Comparison of ENCODE assay signal across 8 cellular contexts in the genomic region with DNA sequence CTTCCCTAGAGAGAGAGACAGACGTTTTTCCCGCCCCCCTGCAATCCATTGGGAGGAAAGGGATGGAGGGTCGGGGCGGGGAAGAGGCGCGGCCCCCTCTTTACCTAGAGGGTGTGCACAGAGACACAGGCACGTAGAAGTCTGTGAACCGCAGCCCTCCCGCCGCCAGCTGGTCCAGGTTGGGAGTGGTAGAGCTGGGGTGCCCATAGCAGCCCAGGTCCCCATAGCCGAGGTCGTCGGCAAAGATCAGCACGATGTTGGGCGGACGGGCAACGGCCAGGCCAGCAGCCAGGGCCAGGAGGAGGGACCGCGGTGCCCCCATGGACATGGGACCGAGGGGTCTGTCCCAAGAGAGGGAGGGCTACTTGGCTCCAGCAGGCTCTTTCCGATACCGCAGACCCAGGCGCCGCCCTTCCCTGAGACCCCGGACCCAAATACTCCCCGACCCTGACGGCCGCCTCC. TPM values are rescaled to one million over a fixed set of nuclear protein-coding genes. Genes with fewer than 3 reads are reported as not detected.
DNase-seq lines count a peak whose midpoint lies in the region; ATAC-seq and TF ChIP-seq lines count a peak whose summit lies in the region.

No MANE protein-coding gene starts in this region.

- 6% methylated on average over 28 of the region's 28 CpGs for WGBS in HUES64

- H3K9ac ChIP-seq in HUES64 (ENCODE audit: low read depth, low read length), result peak overlapping the region; percentile 37; the same call in 1 of the 2 replicates
- H3K9ac ChIP-seq in iPS-20b (ENCODE audit: low read depth, low read length), result peak overlapping the region; percentile 59; the same call in 1 of the 2 replicates

- H3K27me3 ChIP-seq in HUES64 (ENCODE audit: insufficient read depth, low read length) (peaks cover 8% of the 10 kb centered on the region), ascending aorta (no peaks in the 10 kb centered on the region), iPS-20b (ENCODE audit: insufficient read depth, low read length) (peaks cover 6% of the 10 kb centered on the region)

- H3K9me3 ChIP-seq in HUES64 (ENCODE audit: insufficient read depth, low read depth, low read length) (no peaks in the 10 kb centered on the region), ascending aorta (no peaks in the 10 kb centered on the region), iPS-20b (ENCODE audit: insufficient read depth, low read depth, low read length) (no peaks in the 10 kb centered on the region)

- H3K36me3 ChIP-seq in HUES64 (ENCODE audit: insufficient read depth, low read length) (no peaks in the 10 kb centered on the region), ascending aorta (no peaks in the 10 kb centered on the region), iPS-20b (ENCODE audit: insufficient read depth, low read depth, low read length) (no peaks in the 10 kb centered on the region)

- H3K4me3 ChIP-seq in HUES64 (ENCODE audit: low read length), result peak overlapping the region; percentile 81
- peak overlapping the region; percentile 63 to 67 for H3K4me3 ChIP-seq in ascending aorta
- H3K4me3 ChIP-seq in iPS-20b (ENCODE audit: low read length), result peak overlapping the region; percentile 83

- H3K4me1 ChIP-seq in HUES64 (ENCODE audit: insufficient read depth, low read length) (0 out of 2 replicates have a peak, but pooled peaks cover 4% of the 10 kb centered on the region), ascending aorta (peaks cover 4 to 12% of the 10 kb centered on the region in 2 donors), iPS-20b (ENCODE audit: insufficient read depth, low read length) (peaks cover 6% of the 10 kb centered on the region)

- intact Hi-C loops in ascending aorta (cut with DNase I), result loop anchor here (5.0 kb wide), 3 partner anchors 100 to 775 kb away; a partner anchor contains a TSS

- no peak for TF ChIP-seq CTCF in ascending aorta (IDR thresholded peaks at IDR 0.05)

- H3K27ac ChIP-seq in HUES64 (ENCODE audit: low read depth, low read length) (no peak overlapping the region), ascending aorta (peak overlapping the region; percentile 46 to 84), iPS-20b (ENCODE audit: low read length) (no peak overlapping the region)

- DNase-seq in NCI-H748 (lab: John Stamatoyannopoulos, UW; ENCODE audit: unreplicated experiment), result peak; percentile 37
- DNase-seq in NCI-H748 treated with DMSO at 0.1 percent for 48 hours (lab: John Stamatoyannopoulos, UW), result no peak
- DNase-seq in ascending aorta (ENCODE audit: low spot score in 2 of 2), result no peak
- DNase-seq in stimulated activated naive CD8-positive, alpha-beta T cell treated with anti-CD3 and anti-CD28 coated beads, Interleukin-15, Interleukin-2, amounts not matched to agents 100 U/mL and 50 U/mL, for 24 hours, result peak; percentile 38
- DNase-seq in NCI-H1417 treated with DMSO at 0.1 percent for 48 hours (lab: John Stamatoyannopoulos, UW), result no peak

- ATAC-seq in stimulated activated naive CD8-positive, alpha-beta T cell treated with anti-CD3 and anti-CD28 coated beads, Interleukin-15, Interleukin-2, amounts not matched to agents 100 U/mL and 50 U/mL, for 24 hours, result no peak
- no peak for ATAC-seq in HG03095 (IDR thresholded peaks at IDR 0.05; ENCODE audit: unreplicated experiment)

RNA-seq across cellular contexts. Expression of a gene that starts 0.5 kb away (rescaled TPM):
- polyA plus RNA-seq in HUES64 (2013, experiment 1 of 2), result 7.8 TPM
- 10.2 TPM for polyA plus RNA-seq in HUES64 (2013, experiment 2 of 2)
- 111 TPM for total RNA-seq in ascending aorta

RNA-seq across cellular contexts. Expression of a gene that starts 26.9 kb away (rescaled TPM):
- 2.6 TPM for polyA plus RNA-seq in HUES64 (2013, experiment 1 of 2)
- 1.8 TPM for polyA plus RNA-seq in HUES64 (2013, experiment 2 of 2)
- not detected for total RNA-seq in ascending aorta

RNA-seq across cellular contexts. Expression of a gene that starts 44.8 kb away (rescaled TPM):
- polyA plus RNA-seq in HUES64 (2013, experiment 1 of 2), result 35.6 TPM
- 32.7 TPM for polyA plus RNA-seq in HUES64 (2013, experiment 2 of 2)
- 82.4 TPM for total RNA-seq in ascending aorta

RNA-seq across cellular contexts. Expression of a gene that starts 45.1 kb away (rescaled TPM):
- polyA plus RNA-seq in HUES64 (2013, experiment 1 of 2), result 4.0 TPM
- polyA plus RNA-seq in HUES64 (2013, experiment 2 of 2), result 5.1 TPM
- 128 TPM for total RNA-seq in ascending aorta

RNA-seq across cellular contexts. Expression of a gene that starts 49.3 kb away (rescaled TPM):
- polyA plus RNA-seq in HUES64 (2013, experiment 1 of 2), result 22.8 TPM
- 17.6 TPM for polyA plus RNA-seq in HUES64 (2013, experiment 2 of 2)
- total RNA-seq in ascending aorta, result 0.43 TPM

Comparison
In these comparisons a context has a peak if more than half of its experiments do, and no peak if none do; other contexts are left out.
1. DNase-seq: peak in NCI-H748 (single experiment) and stimulated activated naive CD8-positive, alpha-beta T cell treated with anti-CD3 and anti-CD28 coated beads, Interleukin-15, Interleukin-2, amounts not matched to agents 100 U/mL and 50 U/mL, for 24 hours (single experiment); none in NCI-H748 treated with DMSO at 0.1 percent for 48 hours (single experiment), ascending aorta (0 of 2) and NCI-H1417 treated with DMSO at 0.1 percent for 48 hours (single experiment).
2. H3K27ac ChIP-seq: peak in ascending aorta (2 of 2); none in HUES64 (single experiment) and iPS-20b (single experiment).
3. Peak in every context shown above with its lines, with median percentiles within 50 percentile points of each other: H3K4me3 ChIP-seq.